Comparison of ENCODE assay signal across 18 cellular contexts in the genomic region with DNA sequence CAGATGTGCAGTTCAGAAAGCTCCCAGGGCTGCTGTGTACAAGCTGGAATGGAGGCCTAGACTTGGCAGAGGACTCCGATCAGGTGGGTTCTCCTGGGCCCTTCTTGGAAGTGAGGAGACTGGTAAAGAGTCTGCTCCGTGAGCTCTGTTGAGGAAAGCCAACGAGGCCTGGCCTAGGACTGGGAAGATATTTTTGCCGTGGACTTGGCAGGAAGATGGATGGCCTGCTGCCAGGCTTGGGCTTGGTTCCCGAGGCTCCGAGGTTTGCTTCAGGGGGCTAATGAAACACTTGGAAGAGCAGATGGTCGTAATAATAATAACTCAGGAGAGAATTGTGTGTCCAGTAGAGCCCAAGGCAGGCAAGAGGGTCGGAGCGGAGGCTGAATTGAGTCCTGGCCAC. TPM values are rescaled to one million over a fixed set of nuclear protein-coding genes. Genes with fewer than 3 reads are reported as not detected.
DNase-seq lines count a peak whose midpoint lies in the region; ATAC-seq, FAIRE-seq and TF ChIP-seq lines count a peak whose summit lies in the region.
"Had no signal": no experiment of that assay in that cellular context is flagged by ENCODE, and none has a peak within 500 bp of the region (broad histone marks: within the 10 kb centered on the region; RNA-seq: fewer than 3 reads in every experiment).

No MANE protein-coding gene starts in this region.

- 14 to 17% (median 17%) methylated on average over 9 of the region's 9 CpGs for WGBS in psoas muscle, 3 donors
- WGBS in HepG2 (ENCODE audit: low lambda C conversion rate) = 74% methylated on average over 9 of the region's 9 CpGs

- H3K4me3 ChIP-seq in psoas muscle (no peak overlapping the region), HepG2 (replicated peaks in 1 of 3; ENCODE audit: insufficient read depth in 1 of 3, low read depth in 2 of 3, low read length in 3 of 3) (no peak overlapping the region)
- H3K4me3 ChIP-seq: cardiac muscle cell, lung, spleen had no signal

- TF ChIP-seq POLR2A in HepG2 (IDR thresholded peaks at IDR 0.05; ENCODE audit: insufficient read depth in 1 of 2, low read depth in 2 of 2, low read length in 2 of 2) = no peak

- in situ Hi-C loops in HepG2 (cut with HindIII; ENCODE audit: extremely low pct_ligation_motif_present, low pct_unique_long_range_greater_than_20kb) = no loop called here

- FAIRE-seq in HepG2 (lab: Jason Lieb, UNC) = no peak

- peak; percentile 74 for DNase-seq in DMS 273 treated with DMSO at 0.1 percent for 48 hours (lab: John Stamatoyannopoulos, UW)
- DNase-seq in RWPE1 (ENCODE audit: low spot score) = no peak
- DNase-seq in head of caudate nucleus = peak in 32 of 42 donors; percentile 21 to 78 (median 58)
- peak in 1 of 2 donors; percentile 80 for DNase-seq in psoas muscle
- no peak for DNase-seq in NCI-H2029 (lab: John Stamatoyannopoulos, UW)
- no peak for DNase-seq in HepG2 (ENCODE audit: low spot score)
- DNase-seq in SW480 (ENCODE audit: low spot score) = no peak
- DNase-seq in SIG-M5 treated with dmso at 0.1 percent for 504 hours (lab: John Stamatoyannopoulos, UW; ENCODE audit: unreplicated experiment) = no peak
- DNase-seq: activated CD8-positive, alpha-beta memory T cell treated with anti-CD3 and anti-CD28 coated beads for 24 hours; DMS53; NCI-H2081; spleen had no signal

- H2AFZ ChIP-seq in HepG2 (ENCODE audit: low read length) = no peak overlapping the region

- H3K36me3 ChIP-seq in psoas muscle (ENCODE audit: insufficient read depth in 1 of 2, low read depth in 1 of 2) = peaks cover 6 to 39% of the 10 kb centered on the region in 2 donors
- H3K36me3 ChIP-seq in HepG2 (replicated peaks in 1 of 2; ENCODE audit: control insufficient read depth in 1 of 2, insufficient read depth in 2 of 2, low read length in 2 of 2) = peaks cover 16 to 23% of the 10 kb centered on the region in 2 experiments

- H3K27ac ChIP-seq in RWPE1 = peak overlapping the region; percentile 47
- no peak overlapping the region for H3K27ac ChIP-seq in psoas muscle
- no peak overlapping the region for H3K27ac ChIP-seq in HepG2 (ENCODE audit: extremely low read length, insufficient read depth, low read length)
- H3K27ac ChIP-seq: cardiac muscle cell, epithelial cell of prostate, spleen had no signal

- POLR2A ChIA-PET in RWPE1 (lab: Yijun Ruan, JAX; ENCODE audit: low non-redundant PET) = no interaction called here
- POLR2A ChIA-PET in HepG2 (lab: Yijun Ruan, JAX) = interaction anchor here (1.6 kb wide), 1 partner anchor 9 kb away, joined by 8 read pairs; no protein-coding TSS in a partner anchor

- TF ChIP-seq RAD21 in HepG2 (CRISPR knock-in tag; IDR thresholded peaks at IDR 0.05) = no peak

- CTCF ChIA-PET in RWPE1 (lab: Yijun Ruan, JAX) (no interaction called here), HepG2 (lab: Yijun Ruan, JAX; ENCODE audit: low intra/inter-chr PET ratio, low total read pairs) (no interaction called here)

- H3K27me3 ChIP-seq in psoas muscle (ENCODE audit: insufficient read depth in 3 of 3, low read length in 2 of 3) (no peaks in the 10 kb centered on the region), HepG2 (ENCODE audit: control insufficient read depth in 1 of 2, insufficient read depth in 2 of 2, low read length in 2 of 2) (no peaks in the 10 kb centered on the region)

- H3K4me2 ChIP-seq in HepG2 (ENCODE audit: low read depth, low read length) = no peak overlapping the region

- intact Hi-C loops in head of caudate nucleus (cut with DNase I) = no loop called here
- intact Hi-C loops in psoas muscle (cut with DNase I) = no loop called here
- intact Hi-C loops in HepG2 (cut with micrococcal nuclease; ENCODE audit: unreplicated experiment) = no loop called here

- BruUV-seq in HepG2 (replicated peaks; lab: Mats Ljungman, UMichigan) = no TSS peak

- ATAC-seq in psoas muscle (peak in 3 of 4 donors; percentile 70 to 77 (median 72)), HepG2 (no peak)

- TF ChIP-seq EP300 in HepG2 (IDR thresholded peaks at IDR 0.05; ENCODE audit: low read depth in 2 of 2, low read length in 2 of 2) = no peak
- no peak for TF ChIP-seq EP300 in HepG2 (CRISPR knock-in tag; IDR thresholded peaks at IDR 0.05; ENCODE audit: borderline replicate concordance)

- H3K79me2 ChIP-seq in HepG2 (ENCODE audit: insufficient read depth, low read length) = no peaks in the 10 kb centered on the region

- H3K9ac ChIP-seq in HepG2 (ENCODE audit: insufficient read depth, low read depth, low read length) = no peak overlapping the region

- H3K4me1 ChIP-seq in psoas muscle = no peaks in the 10 kb centered on the region
- peaks cover 28% of the 10 kb centered on the region for H3K4me1 ChIP-seq in HepG2 (ENCODE audit: insufficient read depth, low read length)

- H3K9me3 ChIP-seq in psoas muscle (no peaks in the 10 kb centered on the region), HepG2 (ENCODE audit: low read length) (no peaks in the 10 kb centered on the region)
- H3K9me3 ChIP-seq: spleen had no signal

- no peaks in the 10 kb centered on the region for H4K20me1 ChIP-seq in HepG2 (ENCODE audit: insufficient read depth, low read length)

- no peak for TF ChIP-seq CTCF in RWPE1 (conservative IDR thresholded peaks at IDR 0.05; ENCODE audit: low read depth)
- TF ChIP-seq CTCF in psoas muscle (IDR thresholded peaks at IDR 0.05) = no peak
- no peak for TF ChIP-seq CTCF in HepG2 (CRISPR knock-in tag; IDR thresholded peaks at IDR 0.05)

RNA-seq across cellular contexts. Expression of a gene that starts 3.9 kb away (rescaled TPM):
- total RNA-seq in psoas muscle = under 1 TPM in 1 of 4 donors, not detected in 3; 0.32 TPM
- polyA plus RNA-seq in psoas muscle = under 1 TPM in 1 of 3 donors, not detected in 2; 0.04 TPM
- not detected in 2 replicates for total RNA-seq in HepG2 (2016; rRNA removed; fragmentation: Illumina TruSeq; extraction: Trizol)
- total RNA-seq in HepG2 (2016; cell fraction: cytosol; rRNA removed; fragmentation: Illumina TruSeq; extraction: Trizol; ENCODE audit: low read depth) = not detected in 2 replicates
- 0.15 TPM in 1 of 2 replicates, not detected in the other for total RNA-seq in HepG2 (2016; cell fraction: insoluble cytoplasmic fraction; rRNA removed; fragmentation: Illumina TruSeq; extraction: Trizol)
- not detected in 2 replicates for total RNA-seq in HepG2 (2016; cell fraction: membrane; rRNA removed; fragmentation: Illumina TruSeq; extraction: Trizol)
- total RNA-seq in HepG2 (2016; cell fraction: nucleus; rRNA removed; fragmentation: Illumina TruSeq; extraction: Trizol) = not detected in 2 replicates
- 0.05 and 0.13 TPM in 2 replicates for polyA plus RNA-seq in HepG2 (2011; rRNA removed)
- polyA plus RNA-seq in HepG2 (2011; cell fraction: cytosol; rRNA removed) = 0.06 and 0.12 TPM in 2 replicates
- polyA plus RNA-seq in HepG2 (2011; cell fraction: nucleus; rRNA removed) = 1.1 and 1.7 TPM in 2 replicates
- polyA plus RNA-seq in HepG2 (2012) = not detected in 2 replicates
- polyA plus RNA-seq in HepG2 (2016; cell fraction: cytosol; fragmentation: Illumina TruSeq; extraction: Trizol; ENCODE audit: low read depth) = 0.11 TPM in 1 of 2 replicates, not detected in the other
- polyA plus RNA-seq in HepG2 (2016; cell fraction: insoluble cytoplasmic fraction; fragmentation: Illumina TruSeq; extraction: Trizol; ENCODE audit: low read depth) = not detected in 2 replicates
- polyA plus RNA-seq in HepG2 (2016; cell fraction: membrane; fragmentation: Illumina TruSeq; extraction: Trizol; ENCODE audit: low read depth) = not detected in 2 replicates
- polyA plus RNA-seq in HepG2 (2016; cell fraction: nucleus; fragmentation: Illumina TruSeq; extraction: Trizol; ENCODE audit: insufficient read depth, low read depth) = not detected in 2 replicates
- polyA minus RNA-seq in HepG2 (2011; rRNA and poly(A)+ RNA removed; ENCODE audit: low replicate concordance) = 1.8 TPM in 1 of 2 replicates, not detected in the other
- not detected in 2 replicates for polyA minus RNA-seq in HepG2 (2011; cell fraction: cytosol; rRNA and poly(A)+ RNA removed)
- polyA minus RNA-seq in HepG2 (2011; cell fraction: nucleus; rRNA and poly(A)+ RNA removed) = 0.77 TPM in 1 of 2 replicates, not detected in the other
- total RNA-seq: cardiac muscle cell, LHCN-M2, lung, SK-MEL-5, spleen, subcutaneous adipose tissue had no signal
- polyA plus RNA-seq: lung, spleen had no signal

RNA-seq across cellular contexts. Expression of a gene that starts 17.1 kb away (rescaled TPM):
- total RNA-seq in psoas muscle (10 to 100 TPM; 11.3 to 18.0 (median 12.5) TPM), HepG2 (2016; rRNA removed; fragmentation: Illumina TruSeq; extraction: Trizol) (31.9 and 33.6 TPM in 2 replicates)
- polyA plus RNA-seq in psoas muscle (10 to 100 TPM; 12.0 to 37.2 (median 13.9) TPM), HepG2 (2011; rRNA removed) (28.5 and 33.1 TPM in 2 replicates)
- total RNA-seq in HepG2 (2016; cell fraction: cytosol; rRNA removed; fragmentation: Illumina TruSeq; extraction: Trizol; ENCODE audit: low read depth) = 14.6 and 15.2 TPM in 2 replicates
- total RNA-seq in HepG2 (2016; cell fraction: insoluble cytoplasmic fraction; rRNA removed; fragmentation: Illumina TruSeq; extraction: Trizol) = 27.3 and 32.7 TPM in 2 replicates
- total RNA-seq in HepG2 (2016; cell fraction: membrane; rRNA removed; fragmentation: Illumina TruSeq; extraction: Trizol) = 29.4 and 34.6 TPM in 2 replicates
- 20.7 and 24.5 TPM in 2 replicates for total RNA-seq in HepG2 (2016; cell fraction: nucleus; rRNA removed; fragmentation: Illumina TruSeq; extraction: Trizol)
- polyA plus RNA-seq in HepG2 (2011; cell fraction: cytosol; rRNA removed) = 17.8 and 30.6 TPM in 2 replicates
- polyA plus RNA-seq in HepG2 (2011; cell fraction: nucleus; rRNA removed) = 64.2 and 84.7 TPM in 2 replicates
- 14.5 and 14.8 TPM in 2 replicates for polyA plus RNA-seq in HepG2 (2012)
- polyA plus RNA-seq in HepG2 (2016; cell fraction: cytosol; fragmentation: Illumina TruSeq; extraction: Trizol; ENCODE audit: low read depth) = 12.7 and 16.5 TPM in 2 replicates
- polyA plus RNA-seq in HepG2 (2016; cell fraction: insoluble cytoplasmic fraction; fragmentation: Illumina TruSeq; extraction: Trizol; ENCODE audit: low read depth) = 32.6 and 37.8 TPM in 2 replicates
- polyA plus RNA-seq in HepG2 (2016; cell fraction: membrane; fragmentation: Illumina TruSeq; extraction: Trizol; ENCODE audit: low read depth) = 25.4 and 26.8 TPM in 2 replicates
- 46.2 and 51.6 TPM in 2 replicates for polyA plus RNA-seq in HepG2 (2016; cell fraction: nucleus; fragmentation: Illumina TruSeq; extraction: Trizol; ENCODE audit: insufficient read depth, low read depth)
- 44.8 and 54.2 TPM in 2 replicates for polyA minus RNA-seq in HepG2 (2011; rRNA and poly(A)+ RNA removed; ENCODE audit: low replicate concordance)
- polyA minus RNA-seq in HepG2 (2011; cell fraction: cytosol; rRNA and poly(A)+ RNA removed) = 12.0 and 15.7 TPM in 2 replicates
- polyA minus RNA-seq in HepG2 (2011; cell fraction: nucleus; rRNA and poly(A)+ RNA removed) = 13.5 and 14.0 TPM in 2 replicates

RNA-seq across cellular contexts. Expression of a gene that starts 19.3 kb away (rescaled TPM):
- total RNA-seq in psoas muscle (10 to 100 TPM in 1 of 4 donors, 1 to 10 TPM in 3; 7.7 to 19.2 (median 9.3) TPM), HepG2 (2016; rRNA removed; fragmentation: Illumina TruSeq; extraction: Trizol) (50.3 and 56.8 TPM in 2 replicates)
- polyA plus RNA-seq in psoas muscle (1 to 10 TPM; 5.4 to 8.3 (median 7.8) TPM), HepG2 (2011; rRNA removed) (24.6 and 28.0 TPM in 2 replicates)
- total RNA-seq in HepG2 (2016; cell fraction: cytosol; rRNA removed; fragmentation: Illumina TruSeq; extraction: Trizol; ENCODE audit: low read depth) = 23.1 and 31.8 TPM in 2 replicates
- total RNA-seq in HepG2 (2016; cell fraction: insoluble cytoplasmic fraction; rRNA removed; fragmentation: Illumina TruSeq; extraction: Trizol) = 52.6 and 58.0 TPM in 2 replicates
- 32.9 and 38.6 TPM in 2 replicates for total RNA-seq in HepG2 (2016; cell fraction: membrane; rRNA removed; fragmentation: Illumina TruSeq; extraction: Trizol)
- 22.7 and 25.7 TPM in 2 replicates for total RNA-seq in HepG2 (2016; cell fraction: nucleus; rRNA removed; fragmentation: Illumina TruSeq; extraction: Trizol)
- 15.8 and 37.3 TPM in 2 replicates for polyA plus RNA-seq in HepG2 (2011; cell fraction: cytosol; rRNA removed)
- 35.2 and 54.6 TPM in 2 replicates for polyA plus RNA-seq in HepG2 (2011; cell fraction: nucleus; rRNA removed)
- 10.3 and 20.4 TPM in 2 replicates for polyA plus RNA-seq in HepG2 (2012)
- polyA plus RNA-seq in HepG2 (2016; cell fraction: cytosol; fragmentation: Illumina TruSeq; extraction: Trizol; ENCODE audit: low read depth) = 22.8 and 31.3 TPM in 2 replicates
- polyA plus RNA-seq in HepG2 (2016; cell fraction: insoluble cytoplasmic fraction; fragmentation: Illumina TruSeq; extraction: Trizol; ENCODE audit: low read depth) = 55.4 and 57.3 TPM in 2 replicates
- polyA plus RNA-seq in HepG2 (2016; cell fraction: membrane; fragmentation: Illumina TruSeq; extraction: Trizol; ENCODE audit: low read depth) = 28.0 and 32.8 TPM in 2 replicates
- polyA plus RNA-seq in HepG2 (2016; cell fraction: nucleus; fragmentation: Illumina TruSeq; extraction: Trizol; ENCODE audit: insufficient read depth, low read depth) = 37.4 and 40.9 TPM in 2 replicates
- 8.3 and 44.9 TPM in 2 replicates for polyA minus RNA-seq in HepG2 (2011; rRNA and poly(A)+ RNA removed; ENCODE audit: low replicate concordance)
- polyA minus RNA-seq in HepG2 (2011; cell fraction: cytosol; rRNA and poly(A)+ RNA removed) = 21.9 and 27.6 TPM in 2 replicates
- 18.2 TPM in 2 replicates for polyA minus RNA-seq in HepG2 (2011; cell fraction: nucleus; rRNA and poly(A)+ RNA removed)

RNA-seq across cellular contexts. Expression of a gene that starts 22.2 kb away (rescaled TPM):
- 100 to 1,000 TPM; 369 to 483 (median 441) TPM for total RNA-seq in psoas muscle
- polyA plus RNA-seq in psoas muscle = 100 to 1,000 TPM; 265 to 327 (median 310) TPM
- total RNA-seq in HepG2 (2016; rRNA removed; fragmentation: Illumina TruSeq; extraction: Trizol) = 514 and 695 TPM in 2 replicates
- total RNA-seq in HepG2 (2016; cell fraction: cytosol; rRNA removed; fragmentation: Illumina TruSeq; extraction: Trizol; ENCODE audit: low read depth) = 243 and 303 TPM in 2 replicates
- total RNA-seq in HepG2 (2016; cell fraction: insoluble cytoplasmic fraction; rRNA removed; fragmentation: Illumina TruSeq; extraction: Trizol) = 490 and 695 TPM in 2 replicates
- total RNA-seq in HepG2 (2016; cell fraction: membrane; rRNA removed; fragmentation: Illumina TruSeq; extraction: Trizol) = 762 and 870 TPM in 2 replicates
- 260 and 289 TPM in 2 replicates for total RNA-seq in HepG2 (2016; cell fraction: nucleus; rRNA removed; fragmentation: Illumina TruSeq; extraction: Trizol)
- 731 and 793 TPM in 2 replicates for polyA plus RNA-seq in HepG2 (2011; rRNA removed)
- 709 and 837 TPM in 2 replicates for polyA plus RNA-seq in HepG2 (2011; cell fraction: cytosol; rRNA removed)
- 198 TPM in 2 replicates for polyA plus RNA-seq in HepG2 (2011; cell fraction: nucleus; rRNA removed)
- polyA plus RNA-seq in HepG2 (2012) = 793 and 993 TPM in 2 replicates
- polyA plus RNA-seq in HepG2 (2016; cell fraction: cytosol; fragmentation: Illumina TruSeq; extraction: Trizol; ENCODE audit: low read depth) = 256 and 328 TPM in 2 replicates
- 558 and 645 TPM in 2 replicates for polyA plus RNA-seq in HepG2 (2016; cell fraction: insoluble cytoplasmic fraction; fragmentation: Illumina TruSeq; extraction: Trizol; ENCODE audit: low read depth)
- 640 and 832 TPM in 2 replicates for polyA plus RNA-seq in HepG2 (2016; cell fraction: membrane; fragmentation: Illumina TruSeq; extraction: Trizol; ENCODE audit: low read depth)
- polyA plus RNA-seq in HepG2 (2016; cell fraction: nucleus; fragmentation: Illumina TruSeq; extraction: Trizol; ENCODE audit: insufficient read depth, low read depth) = 328 and 345 TPM in 2 replicates
- polyA minus RNA-seq in HepG2 (2011; rRNA and poly(A)+ RNA removed; ENCODE audit: low replicate concordance) = 689 and 781 TPM in 2 replicates
- polyA minus RNA-seq in HepG2 (2011; cell fraction: cytosol; rRNA and poly(A)+ RNA removed) = 221 and 268 TPM in 2 replicates
- 133 and 175 TPM in 2 replicates for polyA minus RNA-seq in HepG2 (2011; cell fraction: nucleus; rRNA and poly(A)+ RNA removed)

Comparison
In these comparisons a context has a peak if more than half of its experiments do, and no peak if none do; other contexts are left out.
1. DNase-seq: peak in DMS 273 treated with DMSO at 0.1 percent for 48 hours (single experiment) and head of caudate nucleus (32 of 42); none in RWPE1 (single experiment), NCI-H2029 (single experiment), HepG2 (single experiment), SW480 (single experiment) and SIG-M5 treated with dmso at 0.1 percent for 504 hours (single experiment).